Comparison of ENCODE assay signal across 15 cellular contexts in genomic region chr1:226432586-226433360, GRCh38.
"Had no signal": no experiment of that assay in that cellular context is flagged by ENCODE, and none has a peak within 500 bp of the region (broad histone marks: within the 10 kb centered on the region; RNA-seq: fewer than 3 reads in every experiment).

No MANE protein-coding gene starts in this region.

- H3K4me1 ChIP-seq: parathyroid adenoma had no signal

- H3K9me3 Mint-ChIP-seq: activated naive CD4-positive, alpha-beta T cell treated with anti-CD3 and anti-CD28 coated beads, Interleukin-2, amount 10 ng/mL, durations not matched to agents 7 days and 5 days; activated T-helper 2 cell treated with anti-CD3 and anti-CD28 coated beads, Interferon-gamma antibody, Interleukin-2, Interleukin-4, amounts not matched to agents 10 μg/mL and 5 μg/mL and 100 μg/mL, durations not matched to agents 14 hours and 24 hours and 36 hours had no signal

- H2AFZ ChIP-seq: parathyroid adenoma had no signal

- H3K9ac ChIP-seq: parathyroid adenoma had no signal

- ATAC-seq: activated CD4-positive, alpha-beta T cell treated with anti-CD3 and anti-CD28 coated beads for 36 hours; activated CD8-positive, alpha-beta T cell treated with anti-CD3 and anti-CD28 coated beads, Interleukin-2, amount 10 ng/mL, durations not matched to agents 7 days and 5 days; heart right ventricle had no signal

- DNase-seq: activated CD4-positive, alpha-beta T cell treated with anti-CD3 and anti-CD28 coated beads for 36 hours; activated CD8-positive, alpha-beta T cell treated with anti-CD3 and anti-CD28 coated beads, Interleukin-2, amount 10 ng/mL, durations not matched to agents 7 days and 5 days; activated naive CD4-positive, alpha-beta T cell treated with anti-CD3 and anti-CD28 coated beads, Interleukin-2, amount 10 ng/mL, durations not matched to agents 7 days and 5 days; effector CD4-positive, alpha-beta T cell; heart right ventricle; mesendoderm; stimulated activated CD4-positive, alpha-beta T cell treated with anti-CD3 and anti-CD28 coated beads, Interleukin-4, amount 100 ng/mL, for 4 hours; T1000 had no signal

- H3K9me3 ChIP-seq: heart right ventricle had no signal

- H3K27me3 Mint-ChIP-seq: activated CD4-positive, alpha-beta T cell treated with anti-CD3 and anti-CD28 coated beads for 36 hours had no signal

- H3K36me3 Mint-ChIP-seq: activated naive CD4-positive, alpha-beta T cell treated with anti-CD3 and anti-CD28 coated beads, Interleukin-2, amount 10 ng/mL, durations not matched to agents 7 days and 5 days had no signal

- H3K27ac Mint-ChIP-seq: activated CD4-positive, alpha-beta T cell treated with anti-CD3 and anti-CD28 coated beads for 36 hours; activated CD8-positive, alpha-beta T cell treated with anti-CD3 and anti-CD28 coated beads, Interleukin-2, amount 10 ng/mL, durations not matched to agents 7 days and 5 days; activated naive CD4-positive, alpha-beta T cell treated with anti-CD3 and anti-CD28 coated beads, Interleukin-2, amount 10 ng/mL, durations not matched to agents 7 days and 5 days; activated T-helper 2 cell treated with anti-CD3 and anti-CD28 coated beads, Interferon-gamma antibody, Interleukin-2, Interleukin-4, amounts not matched to agents 10 μg/mL and 5 μg/mL and 100 μg/mL, durations not matched to agents 14 hours and 24 hours and 36 hours had no signal

- FAIRE-seq: colon, frontal cortex, keratinocyte, urothelium cell line had no signal

- H3K4me3 ChIP-seq: heart right ventricle had no signal

- H3K79me2 ChIP-seq: parathyroid adenoma had no signal

- H3K4me3 Mint-ChIP-seq: activated CD4-positive, alpha-beta T cell treated with anti-CD3 and anti-CD28 coated beads for 36 hours; activated CD8-positive, alpha-beta T cell treated with anti-CD3 and anti-CD28 coated beads, Interleukin-2, amount 10 ng/mL, durations not matched to agents 7 days and 5 days; activated naive CD4-positive, alpha-beta T cell treated with anti-CD3 and anti-CD28 coated beads, Interleukin-2, amount 10 ng/mL, durations not matched to agents 7 days and 5 days had no signal

- H3K27ac ChIP-seq: heart right ventricle, parathyroid adenoma, VCaP had no signal

- H3K36me3 ChIP-seq: heart right ventricle had no signal
